ENCODE assay signal across 1 cellular context in the genomic region with DNA sequence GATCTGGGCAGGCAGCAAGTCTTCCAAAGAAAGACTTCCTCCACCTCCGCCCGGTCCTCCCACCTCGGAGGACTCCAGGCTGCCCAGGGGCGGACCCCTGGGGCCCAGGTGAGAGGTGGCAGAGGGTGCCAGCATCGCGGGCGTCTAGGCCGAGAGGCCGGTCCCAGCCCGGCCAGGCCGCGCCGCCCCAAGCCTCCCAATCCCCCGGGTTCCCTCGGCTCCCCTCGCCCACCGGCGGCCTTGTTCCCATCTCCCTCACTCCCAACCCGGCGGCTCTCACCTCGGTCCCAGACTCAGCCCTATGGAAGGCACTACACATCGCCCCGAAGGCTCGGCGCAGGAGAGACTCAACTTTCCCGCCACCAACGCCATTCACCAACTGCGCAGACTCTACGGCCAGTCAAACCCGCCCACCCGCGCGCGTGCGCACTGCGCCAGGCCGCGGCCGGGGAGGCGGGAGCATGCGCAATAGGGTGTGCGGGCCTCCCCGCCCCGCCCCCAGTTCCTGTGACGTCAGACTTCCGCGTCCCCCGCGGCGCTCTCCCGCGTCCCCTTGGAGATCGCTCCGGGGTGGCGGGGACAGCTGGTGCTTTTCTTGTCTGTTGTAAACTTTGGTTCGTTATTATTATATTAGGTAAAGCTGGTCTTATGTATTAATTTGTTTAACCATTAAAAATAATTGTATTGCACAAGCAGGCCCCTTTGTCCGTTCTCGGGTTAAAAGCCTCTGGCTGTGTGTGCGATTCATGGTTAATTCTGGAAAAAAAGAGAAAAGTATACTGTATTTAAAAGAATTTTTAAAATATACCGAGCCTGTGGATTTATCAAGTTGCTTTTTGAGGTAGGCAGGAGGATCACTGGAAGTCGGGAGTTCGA.
TF ChIP-seq lines count a peak whose summit lies in the region.

A gene (minus strand): TSS at position 381 of the 876 bp plus-strand sequence. CDS start 62 bp downstream, at position 319.

TF ChIP-seq in GM12878, 131 proteins besides CTCF, POLR2A, EP300 and RAD21 (continued from another document):
- TF ChIP-seq, protein P1, sequence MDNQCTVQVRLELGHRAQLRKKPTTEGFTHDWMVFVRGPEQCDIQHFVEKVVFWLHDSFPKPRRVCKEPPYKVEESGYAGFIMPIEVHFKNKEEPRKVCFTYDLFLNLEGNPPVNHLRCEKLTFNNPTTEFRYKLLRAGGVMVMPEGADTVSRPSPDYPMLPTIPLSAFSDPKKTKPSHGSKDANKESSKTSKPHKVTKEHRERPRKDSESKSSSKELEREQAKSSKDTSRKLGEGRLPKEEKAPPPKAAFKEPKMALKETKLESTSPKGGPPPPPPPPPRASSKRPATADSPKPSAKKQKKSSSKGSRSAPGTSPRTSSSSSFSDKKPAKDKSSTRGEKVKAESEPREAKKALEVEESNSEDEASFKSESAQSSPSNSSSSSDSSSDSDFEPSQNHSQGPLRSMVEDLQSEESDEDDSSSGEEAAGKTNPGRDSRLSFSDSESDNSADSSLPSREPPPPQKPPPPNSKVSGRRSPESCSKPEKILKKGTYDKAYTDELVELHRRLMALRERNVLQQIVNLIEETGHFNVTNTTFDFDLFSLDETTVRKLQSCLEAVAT (IDR thresholded peaks at IDR 0.05) = no peak
- TF ChIP-seq, protein P2, sequence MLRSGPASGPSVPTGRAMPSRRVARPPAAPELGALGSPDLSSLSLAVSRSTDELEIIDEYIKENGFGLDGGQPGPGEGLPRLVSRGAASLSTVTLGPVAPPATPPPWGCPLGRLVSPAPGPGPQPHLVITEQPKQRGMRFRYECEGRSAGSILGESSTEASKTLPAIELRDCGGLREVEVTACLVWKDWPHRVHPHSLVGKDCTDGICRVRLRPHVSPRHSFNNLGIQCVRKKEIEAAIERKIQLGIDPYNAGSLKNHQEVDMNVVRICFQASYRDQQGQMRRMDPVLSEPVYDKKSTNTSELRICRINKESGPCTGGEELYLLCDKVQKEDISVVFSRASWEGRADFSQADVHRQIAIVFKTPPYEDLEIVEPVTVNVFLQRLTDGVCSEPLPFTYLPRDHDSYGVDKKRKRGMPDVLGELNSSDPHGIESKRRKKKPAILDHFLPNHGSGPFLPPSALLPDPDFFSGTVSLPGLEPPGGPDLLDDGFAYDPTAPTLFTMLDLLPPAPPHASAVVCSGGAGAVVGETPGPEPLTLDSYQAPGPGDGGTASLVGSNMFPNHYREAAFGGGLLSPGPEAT (IDR thresholded peaks at IDR 0.05; ENCODE audit: low read depth) = peak; percentile 56; the same call in 1 of the 2 replicates
- TF ChIP-seq, protein P3, sequence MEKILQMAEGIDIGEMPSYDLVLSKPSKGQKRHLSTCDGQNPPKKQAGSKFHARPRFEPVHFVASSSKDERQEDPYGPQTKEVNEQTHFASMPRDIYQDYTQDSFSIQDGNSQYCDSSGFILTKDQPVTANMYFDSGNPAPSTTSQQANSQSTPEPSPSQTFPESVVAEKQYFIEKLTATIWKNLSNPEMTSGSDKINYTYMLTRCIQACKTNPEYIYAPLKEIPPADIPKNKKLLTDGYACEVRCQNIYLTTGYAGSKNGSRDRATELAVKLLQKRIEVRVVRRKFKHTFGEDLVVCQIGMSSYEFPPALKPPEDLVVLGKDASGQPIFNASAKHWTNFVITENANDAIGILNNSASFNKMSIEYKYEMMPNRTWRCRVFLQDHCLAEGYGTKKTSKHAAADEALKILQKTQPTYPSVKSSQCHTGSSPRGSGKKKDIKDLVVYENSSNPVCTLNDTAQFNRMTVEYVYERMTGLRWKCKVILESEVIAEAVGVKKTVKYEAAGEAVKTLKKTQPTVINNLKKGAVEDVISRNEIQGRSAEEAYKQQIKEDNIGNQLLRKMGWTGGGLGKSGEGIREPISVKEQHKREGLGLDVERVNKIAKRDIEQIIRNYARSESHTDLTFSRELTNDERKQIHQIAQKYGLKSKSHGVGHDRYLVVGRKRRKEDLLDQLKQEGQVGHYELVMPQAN (conservative IDR thresholded peaks at IDR 0.05) = peak; percentile 100
- TF ChIP-seq BMI1 (IDR thresholded peaks at IDR 0.05; ENCODE audit: borderline replicate concordance) (peak; percentile 50; the same call in 1 of the 2 replicates), SREBF2 (IDR thresholded peaks at IDR 0.05; ENCODE audit: low read length) (no peak), SRF (IDR thresholded peaks at IDR 0.05; ENCODE audit: low read depth in 2 of 2, low read length in 2 of 2) (peak in 1 of 2 experiments; percentile 55; a peak in 1 of 4 replicates), WRNIP1 (IDR thresholded peaks at IDR 0.05; ENCODE audit: borderline replicate concordance, low read depth, low read length) (no peak), SMAD1 (IDR thresholded peaks at IDR 0.05; ENCODE audit: low read depth, partially characterized antibody) (peak; percentile 36), PML (IDR thresholded peaks at IDR 0.05; ENCODE audit: low read length) (peak; percentile 77; the same call in 1 of the 2 replicates), EZH2 (IDR thresholded peaks at IDR 0.05; ENCODE audit: borderline replicate concordance, control insufficient read depth, low read depth, low read length) (no peak)
- TF ChIP-seq, protein P4, sequence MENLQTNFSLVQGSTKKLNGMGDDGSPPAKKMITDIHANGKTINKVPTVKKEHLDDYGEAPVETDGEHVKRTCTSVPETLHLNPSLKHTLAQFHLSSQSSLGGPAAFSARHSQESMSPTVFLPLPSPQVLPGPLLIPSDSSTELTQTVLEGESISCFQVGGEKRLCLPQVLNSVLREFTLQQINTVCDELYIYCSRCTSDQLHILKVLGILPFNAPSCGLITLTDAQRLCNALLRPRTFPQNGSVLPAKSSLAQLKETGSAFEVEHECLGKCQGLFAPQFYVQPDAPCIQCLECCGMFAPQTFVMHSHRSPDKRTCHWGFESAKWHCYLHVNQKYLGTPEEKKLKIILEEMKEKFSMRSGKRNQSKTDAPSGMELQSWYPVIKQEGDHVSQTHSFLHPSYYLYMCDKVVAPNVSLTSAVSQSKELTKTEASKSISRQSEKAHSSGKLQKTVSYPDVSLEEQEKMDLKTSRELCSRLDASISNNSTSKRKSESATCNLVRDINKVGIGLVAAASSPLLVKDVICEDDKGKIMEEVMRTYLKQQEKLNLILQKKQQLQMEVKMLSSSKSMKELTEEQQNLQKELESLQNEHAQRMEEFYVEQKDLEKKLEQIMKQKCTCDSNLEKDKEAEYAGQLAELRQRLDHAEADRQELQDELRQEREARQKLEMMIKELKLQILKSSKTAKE (IDR thresholded peaks at IDR 0.05; ENCODE audit: low read depth, poor library complexity, severe bottlenecking) = peak; percentile 52
TF ChIP-seq in GM12878: peak in this region for 47.
